9 cellular contexts compared by ENCODE assay signal in the genomic region with DNA sequence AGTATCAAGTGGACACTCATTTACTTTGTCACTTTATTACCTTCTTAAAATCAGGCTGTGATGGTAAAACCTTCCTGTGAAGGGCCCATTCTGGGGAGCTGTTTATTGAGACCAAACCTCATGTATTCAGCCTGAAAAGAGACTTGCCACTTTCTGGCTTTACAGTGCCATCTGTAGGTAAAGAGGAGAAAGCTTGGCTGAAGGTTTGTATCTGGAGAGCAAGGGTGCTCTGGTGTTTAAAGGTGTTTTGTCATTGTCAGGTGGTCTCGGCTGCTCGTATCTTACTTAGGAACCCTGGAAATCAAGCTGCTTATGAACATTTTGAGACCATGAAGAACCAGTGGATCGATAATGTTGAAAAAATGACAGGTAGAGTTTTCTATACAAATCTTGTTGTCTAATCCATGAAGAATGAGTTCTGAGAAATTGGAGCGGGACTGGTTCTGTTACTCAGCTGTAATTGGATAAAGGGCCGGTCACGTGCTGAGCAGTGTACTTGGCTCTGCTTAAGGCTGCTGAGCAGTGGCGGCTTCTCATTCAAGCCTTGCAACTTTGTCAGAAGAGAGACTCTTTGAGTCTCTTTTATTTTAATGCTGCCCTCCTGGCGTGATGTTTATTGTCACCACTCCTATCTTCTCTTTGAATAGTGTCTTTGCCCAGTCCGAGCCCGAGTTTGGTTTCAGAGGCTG. TPM values are rescaled to one million over a fixed set of nuclear protein-coding genes. Genes with fewer than 3 reads are reported as not detected.
DNase-seq lines count a peak whose midpoint lies in the region; ATAC-seq and TF ChIP-seq lines count a peak whose summit lies in the region.
"Had no signal": no experiment of that assay in that cellular context is flagged by ENCODE, and none has a peak within 500 bp of the region (broad histone marks: within the 10 kb centered on the region; RNA-seq: fewer than 3 reads in every experiment).

No MANE protein-coding gene starts in this region.

- no peak for TF ChIP-seq POLR2A in esophagus muscularis mucosa (IDR thresholded peaks at IDR 0.05; ENCODE audit: low read depth)

- H3K9me3 Mint-ChIP-seq in glutamatergic neuron (ENCODE audit: unreplicated experiment) = peaks cover 2% of the 10 kb centered on the region
- H3K9me3 Mint-ChIP-seq: stimulated activated naive CD8-positive, alpha-beta T cell treated with anti-CD3 and anti-CD28 coated beads, Interleukin-15, Interleukin-2, amounts not matched to agents 100 ng/mL and 50 ng/mL, for 24 hours had no signal

- TF ChIP-seq CTCF in esophagus muscularis mucosa (IDR thresholded peaks at IDR 0.05) = peak; percentile 12 to 32 (median 28)
- TF ChIP-seq CTCF in glutamatergic neuron (IDR thresholded peaks at IDR 0.05; ENCODE audit: partially characterized antibody, unreplicated experiment) = no peak

- H3K27me3 Mint-ChIP-seq in glutamatergic neuron (ENCODE audit: unreplicated experiment) = peaks cover 2% of the 10 kb centered on the region
- H3K27me3 Mint-ChIP-seq: stimulated activated naive CD8-positive, alpha-beta T cell treated with anti-CD3 and anti-CD28 coated beads, Interleukin-15, Interleukin-2, amounts not matched to agents 100 ng/mL and 50 ng/mL, for 24 hours had no signal

- H3K4me1 Mint-ChIP-seq in glutamatergic neuron (ENCODE audit: low read depth, unreplicated experiment) = no peaks in the 10 kb centered on the region

- H3K27ac ChIP-seq in esophagus muscularis mucosa (replicated peaks in 1 of 4) = peak overlapping the region in 1 of 4 donors; percentile 1

- intact Hi-C loops in left ventricle myocardium superior (cut with micrococcal nuclease) = no loop called here
- intact Hi-C loops in Right ventricle myocardium inferior (cut with DNase I) = no loop called here
- intact Hi-C loops in esophagus muscularis mucosa (cut with DNase I) = no loop called here

- H3K27ac Mint-ChIP-seq in glutamatergic neuron (ENCODE audit: unreplicated experiment) = no peak overlapping the region
- H3K27ac Mint-ChIP-seq: stimulated activated naive CD8-positive, alpha-beta T cell treated with anti-CD3 and anti-CD28 coated beads, Interleukin-15, Interleukin-2, amounts not matched to agents 100 ng/mL and 50 ng/mL, for 24 hours had no signal

- H3K4me3 Mint-ChIP-seq in glutamatergic neuron (ENCODE audit: unreplicated experiment) = no peak overlapping the region
- H3K4me3 Mint-ChIP-seq: stimulated activated naive CD8-positive, alpha-beta T cell treated with anti-CD3 and anti-CD28 coated beads, Interleukin-15, Interleukin-2, amounts not matched to agents 100 ng/mL and 50 ng/mL, for 24 hours had no signal

- no peaks in the 10 kb centered on the region for H3K4me1 ChIP-seq in esophagus muscularis mucosa

- peaks cover 56 to 100% (median 92%) of the 10 kb centered on the region in 4 donors for H3K36me3 ChIP-seq in esophagus muscularis mucosa

- TF ChIP-seq EP300 in esophagus muscularis mucosa (IDR thresholded peaks at IDR 0.05) = no peak

- H3K27me3 ChIP-seq in esophagus muscularis mucosa = no peaks in the 10 kb centered on the region

- H3K36me3 Mint-ChIP-seq in glutamatergic neuron (ENCODE audit: unreplicated experiment) = peaks cover 6% of the 10 kb centered on the region

- no peak for DNase-seq in left ventricle myocardium superior
- DNase-seq in Right ventricle myocardium inferior (ENCODE audit: missing footprints) = no peak
- DNase-seq in NCI-H69 (lab: John Stamatoyannopoulos, UW) = peak; percentile 32
- no peak for DNase-seq in esophagus muscularis mucosa (ENCODE audit: extremely low spot score)
- no peak for DNase-seq in glutamatergic neuron
- no peak for DNase-seq in LoVo (ENCODE audit: low spot score)

- no peaks in the 10 kb centered on the region for H3K9me3 ChIP-seq in esophagus muscularis mucosa

- peak; percentile 49 for ATAC-seq in left ventricle myocardium superior
- ATAC-seq in Right ventricle myocardium inferior = no peak
- no peak for ATAC-seq in GM18870 (IDR thresholded peaks at IDR 0.05; ENCODE audit: unreplicated experiment)
- ATAC-seq in HG03565 (IDR thresholded peaks at IDR 0.05; ENCODE audit: unreplicated experiment) = no peak

- WGBS in esophagus muscularis mucosa = 77% methylated on average over 10 of the region's 10 CpGs

- H3K4me3 ChIP-seq in esophagus muscularis mucosa = no peak overlapping the region

RNA-seq across cellular contexts. Expression of a gene that starts 46.9 kb away (rescaled TPM):
- 27.9 TPM for total RNA-seq in left ventricle myocardium superior
- total RNA-seq in Right ventricle myocardium inferior = 28.0 TPM
- 10 to 100 TPM; 26.5 to 36.4 (median 31.4) TPM for total RNA-seq in esophagus muscularis mucosa
- 63.4 TPM for total RNA-seq in glutamatergic neuron (ENCODE audit: unreplicated experiment)

RNA-seq across cellular contexts. Expression of a gene that starts 47.3 kb away (rescaled TPM):
- total RNA-seq in left ventricle myocardium superior = 47.2 TPM
- total RNA-seq in Right ventricle myocardium inferior = 41.4 TPM
- total RNA-seq in esophagus muscularis mucosa = 10 to 100 TPM; 20.2 to 23.3 (median 21.2) TPM
- total RNA-seq in glutamatergic neuron (ENCODE audit: unreplicated experiment) = 16.4 TPM
